ENCODE assay signal across 25 cellular contexts in the genomic region with DNA sequence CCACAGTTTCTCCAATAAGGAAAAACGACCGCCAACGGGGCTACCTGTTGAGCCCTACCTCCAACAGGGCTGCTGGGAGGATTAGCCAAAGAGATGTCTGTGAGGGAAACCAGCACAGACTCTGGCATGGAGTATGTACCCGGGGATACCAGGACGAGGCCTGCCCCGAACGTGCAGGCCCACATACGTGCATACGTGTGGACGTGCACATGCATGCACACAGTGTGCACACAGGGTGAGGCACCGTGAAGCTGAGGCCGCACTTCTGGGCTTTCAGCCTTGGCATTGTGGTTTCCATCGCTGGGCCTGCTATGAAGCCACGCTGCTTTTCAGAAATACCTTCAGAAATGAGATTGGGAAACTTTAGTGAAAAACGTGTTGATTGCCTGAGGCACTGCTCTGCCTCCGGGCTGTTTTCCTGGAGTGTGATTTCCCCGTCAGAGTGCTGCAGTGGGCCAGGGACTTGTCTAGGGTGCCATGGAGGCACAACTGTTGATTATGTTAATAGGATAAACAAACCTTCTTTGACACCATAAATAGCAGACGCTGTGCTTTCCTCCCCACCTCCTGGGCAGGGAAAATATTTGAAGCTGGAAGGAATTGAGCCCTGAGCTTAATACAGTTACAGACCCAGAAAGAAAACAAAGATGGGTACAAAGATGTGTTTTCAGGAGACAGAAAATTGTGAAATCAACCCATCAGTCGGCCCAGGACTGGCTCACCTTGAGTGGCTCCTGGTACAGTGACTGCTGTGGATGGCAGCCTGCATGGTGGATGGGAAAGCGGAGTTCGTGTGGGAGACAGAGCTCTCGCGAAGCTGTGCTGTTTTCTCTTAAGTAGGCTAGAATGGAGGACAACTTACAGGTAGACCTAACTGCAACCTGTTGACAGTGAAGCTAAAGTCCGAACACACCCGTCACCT.
DNase-seq lines count a peak whose midpoint lies in the region; ATAC-seq and TF ChIP-seq lines count a peak whose summit lies in the region.
"Had no signal": no experiment of that assay in that cellular context is flagged by ENCODE, and none has a peak within 500 bp of the region (broad histone marks: within the 10 kb centered on the region; RNA-seq: fewer than 3 reads in every experiment).

No MANE protein-coding gene starts in this region.

- TF ChIP-seq CTCF in endodermal cell (conservative IDR thresholded peaks at IDR 0.05) (no peak), type B pancreatic cell (conservative IDR thresholded peaks at IDR 0.05) (no peak), GM10248 (IDR thresholded peaks at IDR 0.05; ENCODE audit: control extremely low read depth, extremely low read depth, low read depth, missing control alignments) (no peak)

- H3K9me3 ChIP-seq in endodermal cell (ENCODE audit: control insufficient read depth, low read length) (peaks cover 6% of the 10 kb centered on the region), muscle layer of colon (ENCODE audit: low read length) (no peaks in the 10 kb centered on the region)
- H3K9me3 ChIP-seq: ovary, SK-N-SH, tibial artery had no signal

- no peak overlapping the region for H3K9ac ChIP-seq in endodermal cell (ENCODE audit: extremely low read depth, low read length, poor library complexity, severe bottlenecking)
- H3K9ac ChIP-seq in muscle layer of colon (ENCODE audit: low read length) = no peak overlapping the region
- H3K9ac ChIP-seq: KMS-11, SK-N-SH had no signal

- H3K27me3 Mint-ChIP-seq in activated CD8-positive, alpha-beta memory T cell treated with anti-CD3 and anti-CD28 coated beads, Interleukin-2, amount 10 ng/mL, durations not matched to agents 7 days and 5 days = no peaks in the 10 kb centered on the region
- no peaks in the 10 kb centered on the region for H3K27me3 Mint-ChIP-seq in endodermal cell (ENCODE audit: insufficient read depth)
- H3K27me3 Mint-ChIP-seq in type B pancreatic cell = peaks cover 6% of the 10 kb centered on the region
- H3K27me3 Mint-ChIP-seq: activated CD4-positive, alpha-beta T cell treated with anti-CD3 and anti-CD28 coated beads for 36 hours; central memory CD8-positive, alpha-beta T cell; naive B cell had no signal

- POLR2A ChIA-PET in GM10248 (lab: Yijun Ruan, JAX) = no interaction called here

- H3K4me1 ChIP-seq in endodermal cell (ENCODE audit: control insufficient read depth, insufficient read depth, low read length) = peaks cover 6% of the 10 kb centered on the region
- peaks cover 72% of the 10 kb centered on the region for H3K4me1 ChIP-seq in muscle layer of colon (ENCODE audit: insufficient read depth, low read length)

- H3K4me3 Mint-ChIP-seq in activated CD8-positive, alpha-beta memory T cell treated with anti-CD3 and anti-CD28 coated beads, Interleukin-2, amount 10 ng/mL, durations not matched to agents 7 days and 5 days = no peak overlapping the region
- H3K4me3 Mint-ChIP-seq in endodermal cell (no peak overlapping the region), type B pancreatic cell (no peak overlapping the region)
- H3K4me3 Mint-ChIP-seq: activated CD4-positive, alpha-beta T cell treated with anti-CD3 and anti-CD28 coated beads for 36 hours; activated T-helper 1 cell treated with anti-CD3 and anti-CD28 coated beads, Interleukin-12 subunit alpha, Interleukin-12 subunit beta, Interleukin-2, Interleukin-4 antibody, amounts not matched to agents 30 ng/mL and 10 ng/mL and 1 ng/mL, durations not matched to agents 14 hours and 24 hours and 36 hours; CD8-positive, alpha-beta T cell; central memory CD8-positive, alpha-beta T cell; naive B cell had no signal

- CTCF ChIA-PET in activated CD8-positive, alpha-beta memory T cell treated with anti-CD3 and anti-CD28 coated beads, Interleukin-2, amount 10 ng/mL, durations not matched to agents 7 days and 5 days (lab: Charles Lee) = no interaction called here
- CTCF ChIA-PET in GM10248 (lab: Yijun Ruan, JAX) = interaction anchor here (0.8 to 1.8 kb wide), 3 partner anchors 12 to 356 kb away, joined by 3 to 5 read pairs (median 4); no protein-coding TSS in a partner anchor

- no peaks in the 10 kb centered on the region for H3K36me3 ChIP-seq in endodermal cell (ENCODE audit: control insufficient read depth, insufficient read depth, low read length)
- no peaks in the 10 kb centered on the region for H3K36me3 ChIP-seq in muscle layer of colon (ENCODE audit: insufficient read depth, low read length)
- H3K36me3 ChIP-seq: ovary had no signal

- H3K27me3 ChIP-seq in endodermal cell (ENCODE audit: control insufficient read depth, insufficient read depth, low read length, poor library complexity, severe bottlenecking) (no peaks in the 10 kb centered on the region), muscle layer of colon (ENCODE audit: control insufficient read depth in 1 of 2, insufficient read depth in 2 of 2, low read length in 2 of 2) (no peaks in the 10 kb centered on the region)
- H3K27me3 ChIP-seq: ovary, tibial artery had no signal

- H3K4me3 ChIP-seq in endodermal cell (ENCODE audit: low read length) (no peak overlapping the region), muscle layer of colon (ENCODE audit: low read depth in 1 of 2, low read length in 2 of 2) (no peak overlapping the region)
- H3K4me3 ChIP-seq: ovary, tibial artery had no signal

- H3K36me3 Mint-ChIP-seq in activated CD8-positive, alpha-beta memory T cell treated with anti-CD3 and anti-CD28 coated beads, Interleukin-2, amount 10 ng/mL, durations not matched to agents 7 days and 5 days = no peaks in the 10 kb centered on the region
- no peaks in the 10 kb centered on the region for H3K36me3 Mint-ChIP-seq in endodermal cell (ENCODE audit: low read depth)
- H3K36me3 Mint-ChIP-seq in type B pancreatic cell = no peaks in the 10 kb centered on the region

- H3K27ac Mint-ChIP-seq in activated CD8-positive, alpha-beta memory T cell treated with anti-CD3 and anti-CD28 coated beads, Interleukin-2, amount 10 ng/mL, durations not matched to agents 7 days and 5 days = no peak overlapping the region
- no peak overlapping the region for H3K27ac Mint-ChIP-seq in endodermal cell
- H3K27ac Mint-ChIP-seq in type B pancreatic cell = no peak overlapping the region
- H3K27ac Mint-ChIP-seq: activated CD4-positive, alpha-beta T cell treated with anti-CD3 and anti-CD28 coated beads for 36 hours; activated naive CD4-positive, alpha-beta T cell treated with anti-CD3 and anti-CD28 coated beads, Interleukin-2, amount 50 U/mL, for 72 hours; activated T-helper 1 cell treated with anti-CD3 and anti-CD28 coated beads, Interleukin-12 subunit alpha, Interleukin-12 subunit beta, Interleukin-2, Interleukin-4 antibody, amounts not matched to agents 30 ng/mL and 10 ng/mL and 1 ng/mL, durations not matched to agents 14 hours and 24 hours and 36 hours had no signal

- H3K27ac ChIP-seq in endodermal cell (ENCODE audit: low read depth, low read length) (no peak overlapping the region), muscle layer of colon (ENCODE audit: low read depth, low read length) (peak overlapping the region; percentile 64)
- H3K27ac ChIP-seq: KMS-11, ovary, tibial artery had no signal

- ATAC-seq in activated CD8-positive, alpha-beta memory T cell treated with anti-CD3 and anti-CD28 coated beads, Interleukin-2, amount 10 ng/mL, durations not matched to agents 7 days and 5 days = no peak
- ATAC-seq in HG03280 (IDR thresholded peaks at IDR 0.05; ENCODE audit: unreplicated experiment) = no peak
- ATAC-seq: activated CD4-positive, alpha-beta T cell treated with anti-CD3 and anti-CD28 coated beads for 36 hours; activated naive CD4-positive, alpha-beta T cell treated with anti-CD3 and anti-CD28 coated beads, Interleukin-2, amount 50 U/mL, for 72 hours; CD8-positive, alpha-beta T cell; left colon; stimulated activated naive CD8-positive, alpha-beta T cell treated with anti-CD3 and anti-CD28 coated beads, Interleukin-15, Interleukin-2, amounts not matched to agents 100 U/mL and 50 U/mL, for 24 hours had no signal

- peak; percentile 35 for DNase-seq in activated CD8-positive, alpha-beta memory T cell treated with anti-CD3 and anti-CD28 coated beads, Interleukin-2, amount 10 ng/mL, durations not matched to agents 7 days and 5 days
- no peak for DNase-seq in activated CD8-positive, alpha-beta memory T cell treated with anti-CD3 and anti-CD28 coated beads, Interleukin-2, amount 50 U/mL, for 48 hours
- DNase-seq in endodermal cell = peak; percentile 26
- peak; percentile 48 for DNase-seq in type B pancreatic cell (ENCODE audit: extremely low spot score, unreplicated experiment)
- no peak for DNase-seq in GM10248 (ENCODE audit: extremely low spot score)
- no peak for DNase-seq in hepatic stellate cell (ENCODE audit: low spot score)
- DNase-seq: activated CD4-positive, alpha-beta T cell treated with anti-CD3 and anti-CD28 coated beads for 36 hours; DMS153; glutamatergic neuron; left colon; naive B cell; NCI-H1694 treated with DMSO at 0.1 percent for 48 hours; NCI-H526; ovary; SK-N-SH; stimulated activated naive CD8-positive, alpha-beta T cell treated with anti-CD3 and anti-CD28 coated beads, Interleukin-15, Interleukin-2, amounts not matched to agents 100 U/mL and 50 U/mL, for 24 hours; T-helper 2 cell; tibial artery had no signal

- peaks cover 10% of the 10 kb centered on the region for H3K4me1 Mint-ChIP-seq in activated CD8-positive, alpha-beta memory T cell treated with anti-CD3 and anti-CD28 coated beads, Interleukin-2, amount 10 ng/mL, durations not matched to agents 7 days and 5 days
- H3K4me1 Mint-ChIP-seq in endodermal cell (peaks cover 39% of the 10 kb centered on the region), type B pancreatic cell (ENCODE audit: unreplicated experiment) (peaks cover 6% of the 10 kb centered on the region)

- 92 to 95% methylated on average over 21 to 25 of the region's 25 CpGs for WGBS in endodermal cell (ENCODE audit: insufficient coverage in 1 of 2, insufficient read length in 1 of 2), 2 experiments

- H3K9me3 Mint-ChIP-seq in activated CD8-positive, alpha-beta memory T cell treated with anti-CD3 and anti-CD28 coated beads, Interleukin-2, amount 10 ng/mL, durations not matched to agents 7 days and 5 days (ENCODE audit: low read depth) = no peaks in the 10 kb centered on the region
- peaks cover 4% of the 10 kb centered on the region for H3K9me3 Mint-ChIP-seq in endodermal cell
- H3K9me3 Mint-ChIP-seq in type B pancreatic cell = no peaks in the 10 kb centered on the region
- H3K9me3 Mint-ChIP-seq: CD8-positive, alpha-beta T cell; central memory CD8-positive, alpha-beta T cell had no signal

Comparison
In these comparisons a context has a peak if more than half of its experiments do, and no peak if none do; other contexts are left out.
1. DNase-seq: peak in activated CD8-positive, alpha-beta memory T cell treated with anti-CD3 and anti-CD28 coated beads, Interleukin-2, amount 10 ng/mL, durations not matched to agents 7 days and 5 days (single experiment), endodermal cell (single experiment) and type B pancreatic cell (single experiment); none in activated CD8-positive, alpha-beta memory T cell treated with anti-CD3 and anti-CD28 coated beads, Interleukin-2, amount 50 U/mL, for 48 hours (single experiment), GM10248 (single experiment) and hepatic stellate cell (single experiment).